In the genomic region with DNA sequence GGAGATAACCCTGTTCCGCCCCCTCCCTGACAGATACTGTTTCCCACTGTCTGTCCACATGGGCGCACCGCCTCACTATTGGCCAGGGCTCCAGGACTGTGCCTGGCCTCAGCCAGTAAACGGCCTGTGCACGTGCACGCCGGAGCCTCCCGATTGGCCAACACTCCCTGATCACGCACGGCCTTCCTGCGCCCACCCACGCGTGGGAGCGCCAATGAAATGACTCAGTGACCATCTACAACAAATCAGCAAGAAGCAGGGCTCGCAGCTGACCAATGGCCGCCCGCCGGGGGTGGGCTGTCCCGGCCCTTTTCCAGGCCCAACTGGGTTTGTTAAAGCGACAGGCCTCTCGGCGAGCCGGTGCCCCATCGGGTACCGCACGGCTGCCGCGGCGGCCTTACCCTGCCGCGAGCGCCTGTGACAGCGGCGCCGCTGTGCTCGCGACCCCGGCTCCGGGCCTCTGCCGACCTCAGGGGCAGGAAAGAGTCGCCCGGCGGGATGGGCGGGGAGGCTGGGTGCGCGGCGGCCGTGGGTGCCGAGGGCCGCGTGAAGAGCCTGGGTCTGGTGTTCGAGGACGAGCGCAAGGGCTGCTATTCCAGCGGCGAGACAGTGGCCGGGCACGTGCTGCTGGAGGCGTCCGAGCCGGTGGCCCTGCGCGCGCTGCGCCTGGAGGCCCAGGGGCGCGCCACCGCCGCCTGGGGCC, we compare ENCODE assay signal across 1 cellular context.
A peak's percentile ranks its signal among the peaks of the same experiment; 100 is the strongest.
TF ChIP-seq lines count a peak whose summit lies in the region.

A gene with protein sequence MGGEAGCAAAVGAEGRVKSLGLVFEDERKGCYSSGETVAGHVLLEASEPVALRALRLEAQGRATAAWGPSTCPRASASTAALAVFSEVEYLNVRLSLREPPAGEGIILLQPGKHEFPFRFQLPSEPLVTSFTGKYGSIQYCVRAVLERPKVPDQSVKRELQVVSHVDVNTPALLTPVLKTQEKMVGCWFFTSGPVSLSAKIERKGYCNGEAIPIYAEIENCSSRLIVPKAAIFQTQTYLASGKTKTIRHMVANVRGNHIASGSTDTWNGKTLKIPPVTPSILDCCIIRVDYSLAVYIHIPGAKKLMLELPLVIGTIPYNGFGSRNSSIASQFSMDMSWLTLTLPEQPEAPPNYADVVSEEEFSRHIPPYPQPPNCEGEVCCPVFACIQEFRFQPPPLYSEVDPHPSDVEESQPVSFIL (plus strand): TSS at position 340 of the 703 bp plus-strand sequence. CDS start 159 bp downstream, at position 499.

TF ChIP-seq in SK-N-SH, 30 proteins besides CTCF, POLR2A, EP300 and RAD21 (continued from another document):
- TF ChIP-seq, protein P1, sequence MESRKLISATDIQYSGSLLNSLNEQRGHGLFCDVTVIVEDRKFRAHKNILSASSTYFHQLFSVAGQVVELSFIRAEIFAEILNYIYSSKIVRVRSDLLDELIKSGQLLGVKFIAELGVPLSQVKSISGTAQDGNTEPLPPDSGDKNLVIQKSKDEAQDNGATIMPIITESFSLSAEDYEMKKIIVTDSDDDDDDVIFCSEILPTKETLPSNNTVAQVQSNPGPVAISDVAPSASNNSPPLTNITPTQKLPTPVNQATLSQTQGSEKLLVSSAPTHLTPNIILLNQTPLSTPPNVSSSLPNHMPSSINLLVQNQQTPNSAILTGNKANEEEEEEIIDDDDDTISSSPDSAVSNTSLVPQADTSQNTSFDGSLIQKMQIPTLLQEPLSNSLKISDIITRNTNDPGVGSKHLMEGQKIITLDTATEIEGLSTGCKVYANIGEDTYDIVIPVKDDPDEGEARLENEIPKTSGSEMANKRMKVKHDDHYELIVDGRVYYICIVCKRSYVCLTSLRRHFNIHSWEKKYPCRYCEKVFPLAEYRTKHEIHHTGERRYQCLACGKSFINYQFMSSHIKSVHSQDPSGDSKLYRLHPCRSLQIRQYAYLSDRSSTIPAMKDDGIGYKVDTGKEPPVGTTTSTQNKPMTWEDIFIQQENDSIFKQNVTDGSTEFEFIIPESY (IDR thresholded peaks at IDR 0.05; ENCODE audit: borderline replicate concordance, low read depth), result no peak
- no peak for TF ChIP-seq SMC3 (IDR thresholded peaks at IDR 0.05; ENCODE audit: low read depth, low read length)
- no peak for TF ChIP-seq POLR2AphosphoS5 (IDR thresholded peaks at IDR 0.05; ENCODE audit: low read depth, low read length)
- TF ChIP-seq CHD2 (IDR thresholded peaks at IDR 0.05; ENCODE audit: low read length, partially characterized antibody), result peak; percentile 95
- TF ChIP-seq TEAD4 (IDR thresholded peaks at IDR 0.05; ENCODE audit: borderline replicate concordance, insufficient read depth), result no peak
- TF ChIP-seq ELF1 (IDR thresholded peaks at IDR 0.05), result peak; percentile 30; the same call in 1 of the 2 replicates
- no peak for TF ChIP-seq TCF12 (IDR thresholded peaks at IDR 0.05)
- TF ChIP-seq USF1 (IDR thresholded peaks at IDR 0.05; ENCODE audit: borderline replicate concordance, low read depth), result peak; percentile 64; the same call in 1 of the 2 replicates
- TF ChIP-seq IRF3 (IDR thresholded peaks at IDR 0.05; ENCODE audit: low read depth, low read length), result peak; percentile 99
- TF ChIP-seq MEF2A (IDR thresholded peaks at IDR 0.05; ENCODE audit: borderline replicate concordance, low read depth), result no peak
- TF ChIP-seq GATA2 (CRISPR knock-in tag; IDR thresholded peaks at IDR 0.05), result peak; percentile 44
- TF ChIP-seq USF2 (IDR thresholded peaks at IDR 0.05; ENCODE audit: borderline replicate concordance, low read depth, low read length), result peak; percentile 58; the same call in 1 of the 2 replicates
- peak; percentile 97 for TF ChIP-seq MXI1 (IDR thresholded peaks at IDR 0.05; ENCODE audit: low read depth, low read length)
- TF ChIP-seq RFX5 (IDR thresholded peaks at IDR 0.05; ENCODE audit: low read length), result peak; percentile 90
- TF ChIP-seq EZH2phosphoT487 (IDR thresholded peaks at IDR 0.05; ENCODE audit: borderline replicate concordance, low read depth), result no peak
- peak; percentile 63 for TF ChIP-seq PBX3 (IDR thresholded peaks at IDR 0.05)
